Comparison of ENCODE assay signal across 8 cellular contexts in genomic region chr4:8176547-8177399, GRCh38. TPM values are rescaled to one million over a fixed set of nuclear protein-coding genes. Genes with fewer than 3 reads are reported as not detected.
DNase-seq lines count a peak whose midpoint lies in the region; ATAC-seq and TF ChIP-seq lines count a peak whose summit lies in the region.

No MANE protein-coding gene starts in this region.

- no peak for TF ChIP-seq POLR2A in gastrocnemius medialis (IDR thresholded peaks at IDR 0.05)

- H3K27ac ChIP-seq in cardiac muscle cell, result no peak overlapping the region
- H3K27ac ChIP-seq in gastrocnemius medialis, result no peak overlapping the region

- H3K9me3 ChIP-seq in cardiac muscle cell (ENCODE audit: low read depth), result no peaks in the 10 kb centered on the region
- no peaks in the 10 kb centered on the region for H3K9me3 ChIP-seq in gastrocnemius medialis

- intact Hi-C loops in gastrocnemius medialis (cut with DNase I; ENCODE audit: low total_unique reads), result loop anchor here (5.0 kb wide), 1 partner anchor 61 kb away; no protein-coding TSS in a partner anchor

- ATAC-seq in GM18870 (IDR thresholded peaks at IDR 0.05; ENCODE audit: unreplicated experiment), result peak; percentile 56
- peak; percentile 50 for ATAC-seq in HG03103 (IDR thresholded peaks at IDR 0.05; ENCODE audit: low read depth, unreplicated experiment)
- peak; percentile 64 to 80 for ATAC-seq in gastrocnemius medialis

- H3K4me1 ChIP-seq in cardiac muscle cell (ENCODE audit: low read depth), result peaks cover 10% of the 10 kb centered on the region
- peaks cover under 1 to 3% of the 10 kb centered on the region in 2 donors for H3K4me1 ChIP-seq in gastrocnemius medialis

- no peaks in the 10 kb centered on the region for H3K36me3 ChIP-seq in cardiac muscle cell
- no peaks in the 10 kb centered on the region for H3K36me3 ChIP-seq in gastrocnemius medialis

- in situ Hi-C loops in gastrocnemius medialis (cut with MboI; ENCODE audit: low sequenced_read_pairs in 4 of 4), result loop anchor here in 1 of 4 donors (25.0 kb wide), 1 partner anchor 364 kb away; no protein-coding TSS in a partner anchor

- TF ChIP-seq CTCF in cardiac muscle cell (IDR thresholded peaks at IDR 0.05; ENCODE audit: low read depth, low read length) (peak; percentile 90), gastrocnemius medialis (IDR thresholded peaks at IDR 0.05 in 4 of 5, conservative IDR thresholded peaks at IDR 0.05 in 1 of 5) (peak; percentile 74 to 82 (median 78))

- H3K27me3 ChIP-seq in cardiac muscle cell (no peaks in the 10 kb centered on the region), gastrocnemius medialis (no peaks in the 10 kb centered on the region)

- DNase-seq in COLO829 (ENCODE audit: low spot score) (peak; percentile 57), NCI-H748 (lab: John Stamatoyannopoulos, UW; ENCODE audit: unreplicated experiment) (peak; percentile 52), cardiac muscle cell (ENCODE audit: low read depth in 1 of 2, low spot score in 1 of 2) (peak; percentile 78 to 79), gastrocnemius medialis (peak in 1 of 2 donors; percentile 49), mesenteric fat pad (ENCODE audit: low spot score) (no peak)
- peak; percentile 72 for DNase-seq in activated effector memory CD4-positive, alpha-beta T cell treated with anti-CD3 and anti-CD28 coated beads, Interleukin-2, amount 50 U/mL, for 16 hours

- H3K4me3 ChIP-seq in cardiac muscle cell (no peak overlapping the region), gastrocnemius medialis (no peak overlapping the region)

RNA-seq across cellular contexts. Expression of gene ABLIM2, which starts 18.2 kb away (rescaled TPM):
- 5.8 and 7.4 TPM in 2 replicates for total RNA-seq in cardiac muscle cell
- 4.2 and 4.9 TPM in 2 replicates for polyA plus RNA-seq in cardiac muscle cell
- total RNA-seq in gastrocnemius medialis, result 100 to 1,000 TPM; 177 to 281 (median 244) TPM
- 34.1 TPM for total RNA-seq in mesenteric fat pad

RNA-seq across cellular contexts. Expression of gene SH3TC1, which starts 22.3 kb away (rescaled TPM):
- total RNA-seq in cardiac muscle cell (3.8 and 4.6 TPM in 2 replicates), gastrocnemius medialis (1 to 10 TPM; 2.9 to 8.5 (median 5.8) TPM), mesenteric fat pad (64.9 TPM)
- polyA plus RNA-seq in cardiac muscle cell, result 0.57 and 2.9 TPM in 2 replicates
